Comparison of ENCODE assay signal across 14 cellular contexts in the genomic region with DNA sequence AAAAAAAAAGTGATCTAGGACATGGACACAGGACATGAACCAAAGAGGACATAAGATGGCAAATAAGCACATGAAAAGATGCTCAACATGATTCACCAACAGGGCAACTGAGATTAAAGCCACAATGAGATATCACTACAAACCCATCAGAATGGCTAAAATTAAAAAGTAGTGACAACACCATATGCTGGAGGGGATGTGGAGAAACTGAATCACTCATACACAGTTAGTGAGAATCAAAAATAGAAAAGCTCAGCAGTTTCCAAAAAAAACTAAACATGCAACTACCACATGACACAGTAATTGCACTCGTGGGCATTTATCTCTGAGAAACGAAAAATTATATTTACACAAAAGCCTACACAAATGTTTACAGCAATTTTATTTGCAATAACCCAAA. TPM values are rescaled to one million over a fixed set of nuclear protein-coding genes. Genes with fewer than 3 reads are reported as not detected.
DNase-seq lines count a peak whose midpoint lies in the region; ATAC-seq and TF ChIP-seq lines count a peak whose summit lies in the region.
"Had no signal": no experiment of that assay in that cellular context is flagged by ENCODE, and none has a peak within 500 bp of the region (broad histone marks: within the 10 kb centered on the region; RNA-seq: fewer than 3 reads in every experiment).

No MANE protein-coding gene starts in this region.

- peaks cover 11% of the 10 kb centered on the region for H3K4me1 Mint-ChIP-seq in activated T-cell treated with anti-CD3 and anti-CD28 coated beads, Interleukin-2, amount 50 U/mL, for 4 hours (ENCODE audit: low read depth)
- H3K4me1 Mint-ChIP-seq in activated naive CD8-positive, alpha-beta T cell (ENCODE audit: low read depth): peaks cover 15% of the 10 kb centered on the region
- H3K4me1 Mint-ChIP-seq: activated naive CD4-positive, alpha-beta T cell treated with anti-CD3 and anti-CD28 coated beads, Interleukin-2, amount 10 ng/mL, durations not matched to agents 7 days and 5 days had no signal

- peak overlapping the region; percentile 52 to 67 for H3K27ac ChIP-seq in tibial artery

- H3K36me3 ChIP-seq in tibial artery: peaks cover 0 to 7% (median 0%) of the 10 kb centered on the region in 3 donors

- peaks cover 41% of the 10 kb centered on the region for H3K36me3 Mint-ChIP-seq in activated T-cell treated with anti-CD3 and anti-CD28 coated beads, Interleukin-2, amount 50 U/mL, for 4 hours (ENCODE audit: insufficient read depth)
- peaks cover 32% of the 10 kb centered on the region for H3K36me3 Mint-ChIP-seq in activated naive CD8-positive, alpha-beta T cell

- H3K4me3 ChIP-seq in tibial artery: no peak overlapping the region
- H3K4me3 ChIP-seq: lung, skin epidermis had no signal

- no peaks in the 10 kb centered on the region for H3K27me3 ChIP-seq in tibial artery

- no peak for DNase-seq in activated T-cell treated with anti-CD3 and anti-CD28 coated beads, Interleukin-2, amount 50 U/mL, for 4 hours
- DNase-seq in activated T-cell treated with anti-CD3 and anti-CD28 coated beads for 4 hours: no peak
- DNase-seq in inferior parietal cortex (ENCODE audit: extremely low spot score): peak; percentile 27
- DNase-seq in tibial artery: no peak
- no peak for DNase-seq in HK-2 (ENCODE audit: unreplicated experiment)
- DNase-seq in mucosa of gallbladder (ENCODE audit: low spot score): no peak
- DNase-seq: activated CD4-positive, alpha-beta T cell treated with anti-CD3 and anti-CD28 coated beads, Interleukin-2, amount 50 U/mL, for 48 hours; activated naive CD4-positive, alpha-beta T cell treated with anti-CD3 and anti-CD28 coated beads, Interleukin-2, amount 10 ng/mL, durations not matched to agents 7 days and 5 days; NCI-H774; T1000 had no signal

- ATAC-seq in activated T-cell treated with anti-CD3 and anti-CD28 coated beads, Interleukin-2, amount 50 U/mL, for 4 hours: peak; percentile 23 to 61
- ATAC-seq in GM18868 (IDR thresholded peaks at IDR 0.05; ENCODE audit: unreplicated experiment): no peak

- H3K4me1 ChIP-seq in tibial artery: peaks cover 0 to 42% (median 4%) of the 10 kb centered on the region in 4 donors

- no peak overlapping the region for H3K4me3 Mint-ChIP-seq in activated T-cell treated with anti-CD3 and anti-CD28 coated beads, Interleukin-2, amount 50 U/mL, for 4 hours
- H3K4me3 Mint-ChIP-seq in activated naive CD8-positive, alpha-beta T cell: no peak overlapping the region
- H3K4me3 Mint-ChIP-seq: activated naive CD4-positive, alpha-beta T cell treated with anti-CD3 and anti-CD28 coated beads, Interleukin-2, amount 10 ng/mL, durations not matched to agents 7 days and 5 days had no signal

- intact Hi-C loops in tibial artery (cut with DNase I; ENCODE audit: low total_unique reads): no loop called here

- H3K27ac Mint-ChIP-seq in activated naive CD8-positive, alpha-beta T cell: peak overlapping the region; percentile 51
- H3K27ac Mint-ChIP-seq: activated naive CD4-positive, alpha-beta T cell treated with anti-CD3 and anti-CD28 coated beads, Interleukin-2, amount 10 ng/mL, durations not matched to agents 7 days and 5 days had no signal

- TF ChIP-seq CTCF in tibial artery (IDR thresholded peaks at IDR 0.05): no peak

- H3K27me3 Mint-ChIP-seq in activated T-cell treated with anti-CD3 and anti-CD28 coated beads, Interleukin-2, amount 50 U/mL, for 4 hours (ENCODE audit: low read depth): no peaks in the 10 kb centered on the region
- no peaks in the 10 kb centered on the region for H3K27me3 Mint-ChIP-seq in activated naive CD8-positive, alpha-beta T cell
- H3K27me3 Mint-ChIP-seq: activated naive CD4-positive, alpha-beta T cell treated with anti-CD3 and anti-CD28 coated beads, Interleukin-2, amount 10 ng/mL, durations not matched to agents 7 days and 5 days had no signal

- H3K9me3 ChIP-seq in tibial artery: no peaks in the 10 kb centered on the region

- no peaks in the 10 kb centered on the region for H3K9me3 Mint-ChIP-seq in activated T-cell treated with anti-CD3 and anti-CD28 coated beads, Interleukin-2, amount 50 U/mL, for 4 hours
- H3K9me3 Mint-ChIP-seq in activated naive CD8-positive, alpha-beta T cell (ENCODE audit: low read depth): no peaks in the 10 kb centered on the region
- H3K9me3 Mint-ChIP-seq: activated naive CD4-positive, alpha-beta T cell treated with anti-CD3 and anti-CD28 coated beads, Interleukin-2, amount 10 ng/mL, durations not matched to agents 7 days and 5 days had no signal

RNA-seq across cellular contexts. Expression of gene ACKR4, which starts 27.9 kb away (rescaled TPM):
- not detected for total RNA-seq in activated T-cell treated with anti-CD3 and anti-CD28 coated beads, Interleukin-2, amount 50 U/mL, for 4 hours
- total RNA-seq in mucosa of gallbladder: 4.2 TPM
